ENCODE assay signal across 12 cellular contexts in the genomic region with DNA sequence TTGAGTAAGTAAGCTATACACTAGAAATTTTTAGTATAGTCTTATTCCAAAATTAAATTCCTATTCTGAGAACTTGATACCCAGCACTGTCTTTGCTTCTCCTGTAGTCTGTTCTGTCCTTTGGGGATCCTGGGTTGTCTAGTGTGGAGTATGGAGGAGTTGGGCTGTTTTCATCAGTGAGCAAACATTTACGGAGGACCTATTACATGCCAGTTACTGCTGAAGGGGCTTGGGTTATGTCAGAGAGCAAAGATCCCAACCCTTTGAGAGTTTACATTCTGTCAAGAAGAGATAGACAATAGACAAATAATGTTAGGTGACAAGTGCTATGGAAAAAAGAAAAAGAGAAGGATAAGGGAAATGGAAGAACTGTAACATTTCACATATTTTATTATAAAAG. TPM values are rescaled to one million over a fixed set of nuclear protein-coding genes. Genes with fewer than 3 reads are reported as not detected.
DNase-seq lines count a peak whose midpoint lies in the region; ATAC-seq and TF ChIP-seq lines count a peak whose summit lies in the region.
"Had no signal": no experiment of that assay in that cellular context is flagged by ENCODE, and none has a peak within 500 bp of the region (broad histone marks: within the 10 kb centered on the region; RNA-seq: fewer than 3 reads in every experiment).

No MANE protein-coding gene starts in this region.

- no peaks in the 10 kb centered on the region for H4K20me1 ChIP-seq in H9 (ENCODE audit: control insufficient read depth, insufficient read depth, insufficient read length)

- no peak for ATAC-seq in activated CD4-positive, alpha-beta T cell treated with anti-CD3 and anti-CD28 coated beads for 36 hours
- no peak for ATAC-seq in natural killer cell treated with Interleukin-12 subunit alpha and Interleukin-12 subunit beta and Interleukin-15 and Interleukin-18, amount 100 ng/mL, for 72 hours
- no peak for ATAC-seq in HG02884 (IDR thresholded peaks at IDR 0.05; ENCODE audit: unreplicated experiment)

- no peak overlapping the region for H2BK5ac ChIP-seq in H9 (ENCODE audit: insufficient read length, low read length)

- H2BK120ac ChIP-seq in H9 (ENCODE audit: low read depth, low read length, poor library complexity, severe bottlenecking) = no peak overlapping the region

- H3K27ac Mint-ChIP-seq in activated CD4-positive, alpha-beta T cell treated with anti-CD3 and anti-CD28 coated beads for 36 hours = peak overlapping the region; percentile 27
- H3K27ac Mint-ChIP-seq in H9 (peak overlapping the region in 2 of 3 experiments; percentile 3 to 8; a peak in 2 of 7 replicates), HFFc6 (no peak overlapping the region)
- H3K27ac Mint-ChIP-seq in activated T-helper 2 cell treated with anti-CD3 and anti-CD28 coated beads, Interferon-gamma antibody, Interleukin-2, Interleukin-4, amounts not matched to agents 10 μg/mL and 5 μg/mL and 100 μg/mL, durations not matched to agents 14 hours and 24 hours and 36 hours = peak overlapping the region; percentile 1
- peak overlapping the region; percentile 36 to 50 for H3K27ac Mint-ChIP-seq in natural killer cell treated with Interleukin-12 subunit alpha and Interleukin-12 subunit beta and Interleukin-15 and Interleukin-18, amount 100 ng/mL, for 72 hours

- H3K27me3 Mint-ChIP-seq in activated CD4-positive, alpha-beta T cell treated with anti-CD3 and anti-CD28 coated beads for 36 hours = no peaks in the 10 kb centered on the region
- H3K27me3 Mint-ChIP-seq in H9 (ENCODE audit: low read depth) = no peaks in the 10 kb centered on the region
- no peaks in the 10 kb centered on the region for H3K27me3 Mint-ChIP-seq in activated T-helper 2 cell treated with anti-CD3 and anti-CD28 coated beads, Interferon-gamma antibody, Interleukin-2, Interleukin-4, amounts not matched to agents 10 μg/mL and 5 μg/mL and 100 μg/mL, durations not matched to agents 14 hours and 24 hours and 36 hours (ENCODE audit: low read depth)
- no peaks in the 10 kb centered on the region for H3K27me3 Mint-ChIP-seq in natural killer cell treated with Interleukin-12 subunit alpha and Interleukin-12 subunit beta and Interleukin-15 and Interleukin-18, amount 100 ng/mL, for 72 hours
- H3K27me3 Mint-ChIP-seq in HFFc6 (ENCODE audit: insufficient read depth) = no peaks in the 10 kb centered on the region

- no peak overlapping the region for H2AK5ac ChIP-seq in H9 (ENCODE audit: insufficient read length, low read length)

- no peak overlapping the region for H3K9ac ChIP-seq in H9 (ENCODE audit: extremely low read depth, insufficient read length, low read length)

- no peaks in the 10 kb centered on the region for H3K23me2 ChIP-seq in H9 (ENCODE audit: insufficient read length, low read depth, low read length, poor library complexity, severe bottlenecking)

- H3K9me3 ChIP-seq in H9 (ENCODE audit: control insufficient read depth, low read depth, low read length) = no peaks in the 10 kb centered on the region
- H3K9me3 ChIP-seq: adrenal gland had no signal

- peaks cover 88% of the 10 kb centered on the region for H3K4me1 Mint-ChIP-seq in activated CD4-positive, alpha-beta T cell treated with anti-CD3 and anti-CD28 coated beads for 36 hours
- peaks cover 20 to 23% of the 10 kb centered on the region in 2 experiments for H3K4me1 Mint-ChIP-seq in H9
- peaks cover 60% of the 10 kb centered on the region for H3K4me1 Mint-ChIP-seq in activated T-helper 2 cell treated with anti-CD3 and anti-CD28 coated beads, Interferon-gamma antibody, Interleukin-2, Interleukin-4, amounts not matched to agents 10 μg/mL and 5 μg/mL and 100 μg/mL, durations not matched to agents 14 hours and 24 hours and 36 hours (ENCODE audit: low read depth)
- H3K4me1 Mint-ChIP-seq in natural killer cell treated with Interleukin-12 subunit alpha and Interleukin-12 subunit beta and Interleukin-15 and Interleukin-18, amount 100 ng/mL, for 72 hours (ENCODE audit: low read depth in 2 of 2) = peaks cover 62 to 71% of the 10 kb centered on the region in 2 donors
- peaks cover 41% of the 10 kb centered on the region for H3K4me1 Mint-ChIP-seq in HFFc6 (ENCODE audit: low read depth)

- CTCF ChIA-PET in activated CD4-positive, alpha-beta T cell treated with anti-CD3 and anti-CD28 coated beads for 36 hours (lab: Charles Lee) = interaction anchor here (1.2 kb wide), 1 partner anchor 10 kb away, joined by 5 read pairs; no protein-coding TSS in a partner anchor

- H3K36me3 Mint-ChIP-seq in activated CD4-positive, alpha-beta T cell treated with anti-CD3 and anti-CD28 coated beads for 36 hours (ENCODE audit: low read depth) = peaks cover 13% of the 10 kb centered on the region
- no peaks in the 10 kb centered on the region for H3K36me3 Mint-ChIP-seq in H9 (ENCODE audit: insufficient read depth in 1 of 3, low read depth in 3 of 3)
- H3K36me3 Mint-ChIP-seq in activated T-helper 2 cell treated with anti-CD3 and anti-CD28 coated beads, Interferon-gamma antibody, Interleukin-2, Interleukin-4, amounts not matched to agents 10 μg/mL and 5 μg/mL and 100 μg/mL, durations not matched to agents 14 hours and 24 hours and 36 hours (ENCODE audit: low read depth) = peaks cover 11% of the 10 kb centered on the region
- no peaks in the 10 kb centered on the region for H3K36me3 Mint-ChIP-seq in natural killer cell treated with Interleukin-12 subunit alpha and Interleukin-12 subunit beta and Interleukin-15 and Interleukin-18, amount 100 ng/mL, for 72 hours
- H3K36me3 Mint-ChIP-seq in HFFc6 (ENCODE audit: low read depth) = 0 out of 2 replicates have a peak, but pooled peaks cover 4% of the 10 kb centered on the region

- no peak overlapping the region for H4K8ac ChIP-seq in H9 (replicated peaks; ENCODE audit: insufficient read length, low read depth, low read length)

- H3K4me1 ChIP-seq in H9 (ENCODE audit: insufficient read depth, low read length) = peaks cover 3% of the 10 kb centered on the region; the same call in 1 of the 2 replicates

- no peak overlapping the region for H4K91ac ChIP-seq in H9 (ENCODE audit: insufficient read length, low read depth, low read length)

- no peak overlapping the region for H2BK20ac ChIP-seq in H9 (ENCODE audit: low read depth, low read length, poor library complexity, severe bottlenecking)

- intact Hi-C loops in activated CD4-positive, alpha-beta T cell treated with anti-CD3 and anti-CD28 coated beads for 36 hours (cut with DNase I, micrococcal nuclease) = no loop called here
- intact Hi-C loops in activated T-helper 2 cell treated with anti-CD3 and anti-CD28 coated beads, Interferon-gamma antibody, Interleukin-2, Interleukin-4, amounts not matched to agents 10 μg/mL and 5 μg/mL and 100 μg/mL, durations not matched to agents 14 hours and 24 hours and 36 hours (cut with micrococcal nuclease) = no loop called here

- no peaks in the 10 kb centered on the region for H3K27me3 ChIP-seq in H9 (ENCODE audit: insufficient read depth, low read length)
- H3K27me3 ChIP-seq: adrenal gland had no signal

- no CpG with 5 or more reads among the region's 1 CpG for WGBS in H9 (ENCODE audit: extremely low coverage, insufficient read length, low lambda C conversion rate)

- H3K79me2 ChIP-seq in H9 (ENCODE audit: insufficient read depth, low read length) = peaks cover 43% of the 10 kb centered on the region; the same call in 1 of the 2 replicates

- no peak overlapping the region for H3K56ac ChIP-seq in H9 (ENCODE audit: insufficient read length, low read depth, low read length)

- DNase-seq in activated CD4-positive, alpha-beta T cell treated with anti-CD3 and anti-CD28 coated beads for 36 hours = no peak
- DNase-seq in activated CD4-positive, alpha-beta T cell treated with anti-CD3 and anti-CD28 coated beads for 48 hours = no peak
- DNase-seq in H9 (no peak), HFFc6 (no peak), NOMO-1 treated with DMSO at 0.1 percent for 48 hours (lab: John Stamatoyannopoulos, UW; ENCODE audit: unreplicated experiment) (no peak)
- no peak for DNase-seq in activated T-helper 2 cell treated with anti-CD3 and anti-CD28 coated beads, Interferon-gamma antibody, Interleukin-2, Interleukin-4, amounts not matched to agents 10 μg/mL and 5 μg/mL and 100 μg/mL, durations not matched to agents 14 hours and 24 hours and 36 hours (ENCODE audit: low spot score)
- DNase-seq in natural killer cell treated with Interleukin-12 subunit alpha and Interleukin-12 subunit beta and Interleukin-15 and Interleukin-18, amount 100 ng/mL, for 72 hours (ENCODE audit: low spot score) = no peak
- DNase-seq: mesenchymal stem cell, NCI-H187 treated with DMSO at 0.1 percent for 48 hours had no signal

- no peak overlapping the region for H3K4me3 Mint-ChIP-seq in activated CD4-positive, alpha-beta T cell treated with anti-CD3 and anti-CD28 coated beads for 36 hours
- H3K4me3 Mint-ChIP-seq in H9 (no peak overlapping the region), HFFc6 (no peak overlapping the region)
- H3K4me3 Mint-ChIP-seq in activated T-helper 2 cell treated with anti-CD3 and anti-CD28 coated beads, Interferon-gamma antibody, Interleukin-2, Interleukin-4, amounts not matched to agents 10 μg/mL and 5 μg/mL and 100 μg/mL, durations not matched to agents 14 hours and 24 hours and 36 hours (ENCODE audit: low read depth) = no peak overlapping the region
- no peak overlapping the region for H3K4me3 Mint-ChIP-seq in natural killer cell treated with Interleukin-12 subunit alpha and Interleukin-12 subunit beta and Interleukin-15 and Interleukin-18, amount 100 ng/mL, for 72 hours

- H2AFZ ChIP-seq in H9 (ENCODE audit: low read length) = no peak overlapping the region

- H3K23ac ChIP-seq in H9 (ENCODE audit: insufficient read length, low read depth, low read length) = no peak overlapping the region

- no peak overlapping the region for H2BK15ac ChIP-seq in H9 (ENCODE audit: low read depth, low read length)

- no peak overlapping the region for H4K5ac ChIP-seq in H9 (ENCODE audit: insufficient read length, low read depth, low read length)

- no peak overlapping the region for H3K14ac ChIP-seq in H9 (ENCODE audit: insufficient read depth, low read length)

- H2BK12ac ChIP-seq in H9 (ENCODE audit: insufficient read length, low read depth, low read length) = no peak overlapping the region

- H3K79me1 ChIP-seq in H9 (ENCODE audit: insufficient read depth, low read depth, low read length, poor library complexity, severe bottlenecking) = peaks cover 2% of the 10 kb centered on the region

- no peak overlapping the region for H3T11ph ChIP-seq in H9 (ENCODE audit: low read length)

- H3K4ac ChIP-seq in H9 (ENCODE audit: low read depth, low read length) = no peak overlapping the region

- no peak overlapping the region for H3K4me2 ChIP-seq in H9 (ENCODE audit: insufficient read depth, insufficient read length, low read length)

- no peak overlapping the region for H3K18ac ChIP-seq in H9 (ENCODE audit: insufficient read length, low read depth, low read length)

- no peak for TF ChIP-seq CTCF in H9 (conservative IDR thresholded peaks at IDR 0.05)
- no peak for TF ChIP-seq CTCF in HFFc6 (IDR thresholded peaks at IDR 0.05)

- no peak overlapping the region for H3K27ac ChIP-seq in H9 (ENCODE audit: insufficient read length, low read depth, low read length)
- H3K27ac ChIP-seq: adrenal gland, coronary artery had no signal

- H3K9me3 Mint-ChIP-seq in activated CD4-positive, alpha-beta T cell treated with anti-CD3 and anti-CD28 coated beads for 36 hours (ENCODE audit: low read depth) = no peaks in the 10 kb centered on the region
- H3K9me3 Mint-ChIP-seq in H9 (no peaks in the 10 kb centered on the region), HFFc6 (no peaks in the 10 kb centered on the region)
- no peaks in the 10 kb centered on the region for H3K9me3 Mint-ChIP-seq in activated T-helper 2 cell treated with anti-CD3 and anti-CD28 coated beads, Interferon-gamma antibody, Interleukin-2, Interleukin-4, amounts not matched to agents 10 μg/mL and 5 μg/mL and 100 μg/mL, durations not matched to agents 14 hours and 24 hours and 36 hours
- H3K9me3 Mint-ChIP-seq in natural killer cell treated with Interleukin-12 subunit alpha and Interleukin-12 subunit beta and Interleukin-15 and Interleukin-18, amount 100 ng/mL, for 72 hours = no peaks in the 10 kb centered on the region

- POLR2A ChIA-PET in activated CD4-positive, alpha-beta T cell treated with anti-CD3 and anti-CD28 coated beads for 36 hours (lab: Charles Lee) = no interaction called here

RNA-seq across cellular contexts. Expression of gene TRAPPC10, which starts 9.0 kb away (rescaled TPM):
- total RNA-seq in activated CD4-positive, alpha-beta T cell treated with anti-CD3 and anti-CD28 coated beads for 36 hours = 10 to 100 TPM; 40.2 to 58.7 TPM
- total RNA-seq in H9 (2021) = 27.9 and 32.9 TPM in 2 replicates
- 67.3 and 69.9 TPM in 2 replicates for total RNA-seq in activated T-helper 2 cell treated with anti-CD3 and anti-CD28 coated beads, Interferon-gamma antibody, Interleukin-2, Interleukin-4, amounts not matched to agents 10 μg/mL and 5 μg/mL and 100 μg/mL, durations not matched to agents 14 hours and 24 hours and 36 hours
- 100 to 1,000 TPM in 1 of 2 donors, 10 to 100 TPM in 1; 90.3 to 148 TPM for total RNA-seq in natural killer cell treated with Interleukin-12 subunit alpha and Interleukin-12 subunit beta and Interleukin-15 and Interleukin-18, amount 100 ng/mL, for 72 hours
- 10 to 100 TPM; 24.1 to 29.4 (median 27.7) TPM for total RNA-seq in HFFc6 (2021; fragmentation: NEBNext Ultra II Directional; extraction: Animal tissue kit (Norgen Biotek cat#: 25700))
